ENCODE assay signal across 25 cellular contexts in the genomic region with DNA sequence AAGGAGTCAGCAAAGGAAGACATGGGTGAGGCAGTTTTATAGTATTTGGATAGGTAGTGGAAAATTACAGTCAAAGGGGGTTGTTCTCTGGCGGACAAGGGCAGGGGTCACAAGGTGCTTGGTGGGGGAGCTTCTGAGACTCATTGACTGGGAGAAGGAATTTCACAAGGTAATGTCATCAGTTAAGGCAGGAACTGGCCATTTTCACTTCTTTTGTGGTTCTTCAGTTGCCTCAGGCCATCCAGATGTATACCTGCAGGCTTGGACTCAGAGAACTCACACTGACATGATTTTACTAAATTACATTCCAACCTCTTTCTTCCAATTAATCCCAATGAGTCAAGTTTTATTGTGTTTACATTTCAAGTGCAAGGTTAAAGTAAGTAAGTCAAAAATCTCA.
DNase-seq lines count a peak whose midpoint lies in the region; ATAC-seq, FAIRE-seq and TF ChIP-seq lines count a peak whose summit lies in the region.
"Had no signal": no experiment of that assay in that cellular context is flagged by ENCODE, and none has a peak within 500 bp of the region (broad histone marks: within the 10 kb centered on the region; RNA-seq: fewer than 3 reads in every experiment).

No MANE protein-coding gene starts in this region.

- H3K27ac ChIP-seq in BLaER1 (no peak overlapping the region), HUES48 (ENCODE audit: low read depth, low read length) (peak overlapping the region; percentile 55), K562 (ENCODE audit: extremely low read depth, low read depth, low read length) (no peak overlapping the region), iPS-18a (ENCODE audit: low read length) (no peak overlapping the region), lower lobe of right lung (no peak overlapping the region)
- H3K27ac ChIP-seq: Peyer's patch, SJCRH30 had no signal

- POLR2A ChIA-PET in K562 (lab: Yijun Ruan, JAX), result no interaction called here

- no peak for DNase-seq in K562 (ENCODE audit: extremely low read depth in 1 of 4, low spot score in 3 of 4)
- no peak for DNase-seq in OCI-M1 (lab: John Stamatoyannopoulos, UW)
- no peak for DNase-seq in lower lobe of right lung
- DNase-seq: 8988T; AML-193; CD4-positive, alpha-beta T cell; COR-L47; DMS 273 treated with DMSO at 0.1 percent for 48 hours; DND-41; IMR-90; NCI-H1105 treated with DMSO at 0.1 percent for 48 hours; NCI-H2029 treated with DMSO at 0.1 percent for 48 hours; NCI-H226; NCI-H524; NCI-H82; Peyer's patch had no signal

- intact Hi-C loops in K562 (cut with micrococcal nuclease), result no loop called here
- intact Hi-C loops in lower lobe of right lung (cut with DNase I), result no loop called here

- TF ChIP-seq CTCF in K562 (IDR thresholded peaks at IDR 0.05 in 2 of 3, conservative IDR thresholded peaks at IDR 0.05 in 1 of 3; ENCODE audit: insufficient read depth in 2 of 3, low read depth in 1 of 3, low read length in 3 of 3) (no peak), lower lobe of right lung (IDR thresholded peaks at IDR 0.05) (no peak)

- no peaks in the 10 kb centered on the region for H4K20me1 ChIP-seq in BLaER1
- no peaks in the 10 kb centered on the region for H4K20me1 ChIP-seq in K562 (replicated peaks; ENCODE audit: control insufficient read depth, insufficient read depth, low read length)

- H3K36me3 ChIP-seq in BLaER1 (no peaks in the 10 kb centered on the region), HUES48 (ENCODE audit: control insufficient read depth, insufficient read depth, low read length) (no peaks in the 10 kb centered on the region), K562 (ENCODE audit: control insufficient read depth, insufficient read depth, low read length) (no peaks in the 10 kb centered on the region), iPS-18a (ENCODE audit: control insufficient read depth, low read depth, low read length) (no peaks in the 10 kb centered on the region), lower lobe of right lung (no peaks in the 10 kb centered on the region)
- H3K36me3 ChIP-seq: Peyer's patch, SJCRH30 had no signal

- TF ChIP-seq POLR2A in K562 (conservative IDR thresholded peaks at IDR 0.05), result no peak

- no peak for FAIRE-seq in K562 (lab: Jason Lieb, UNC)
- FAIRE-seq: GM12891, GM18507, H54 had no signal

- H3K79me2 ChIP-seq in K562 (ENCODE audit: control insufficient read depth, insufficient read depth, low read length), result no peaks in the 10 kb centered on the region

- no peak for TF ChIP-seq EP300 in K562 (IDR thresholded peaks at IDR 0.05; ENCODE audit: low read length)

- H3K4me2 ChIP-seq in BLaER1 (peak overlapping the region; percentile 4; the same call in 1 of the 2 replicates), K562 (ENCODE audit: insufficient read depth, low read length) (no peak overlapping the region)

- H3K9me3 ChIP-seq in BLaER1, result peaks cover 31% of the 10 kb centered on the region
- peaks cover 3% of the 10 kb centered on the region for H3K9me3 ChIP-seq in HUES48 (ENCODE audit: control insufficient read depth, insufficient read depth, low read length)
- no peaks in the 10 kb centered on the region for H3K9me3 ChIP-seq in K562 (replicated peaks; ENCODE audit: control insufficient read depth, insufficient read depth, low read depth, low read length)
- peaks cover 9% of the 10 kb centered on the region for H3K9me3 ChIP-seq in iPS-18a (ENCODE audit: control insufficient read depth, low read depth, low read length)
- H3K9me3 ChIP-seq in lower lobe of right lung, result no peaks in the 10 kb centered on the region
- H3K9me3 ChIP-seq: Peyer's patch, SJCRH30 had no signal

- H3K27me3 ChIP-seq in BLaER1, result no peaks in the 10 kb centered on the region
- no peaks in the 10 kb centered on the region for H3K27me3 ChIP-seq in HUES48 (ENCODE audit: control insufficient read depth, insufficient read depth, low read length)
- no peaks in the 10 kb centered on the region for H3K27me3 ChIP-seq in K562 (ENCODE audit: control insufficient read depth in 2 of 2, insufficient read depth in 2 of 2, low read length in 2 of 2)
- H3K27me3 ChIP-seq in iPS-18a (ENCODE audit: control insufficient read depth, insufficient read depth, low read length), result no peaks in the 10 kb centered on the region
- no peaks in the 10 kb centered on the region for H3K27me3 ChIP-seq in lower lobe of right lung (ENCODE audit: low read depth)
- H3K27me3 ChIP-seq: Peyer's patch, SJCRH30 had no signal

- TF ChIP-seq RAD21 in K562 (CRISPR knock-in tag; conservative IDR thresholded peaks at IDR 0.05 in 1 of 2, IDR thresholded peaks at IDR 0.05 in 1 of 2), result no peak

- no peak overlapping the region for H2AFZ ChIP-seq in K562 (ENCODE audit: low read depth, low read length)

- no peak overlapping the region for H3K4me3 ChIP-seq in BLaER1
- H3K4me3 ChIP-seq in HUES48 (ENCODE audit: low read depth, low read length), result no peak overlapping the region
- H3K4me3 ChIP-seq in K562, result no peak overlapping the region
- peak overlapping the region; percentile 21 for H3K4me3 ChIP-seq in iPS-18a (ENCODE audit: low read length)
- H3K4me3 ChIP-seq in lower lobe of right lung, result no peak overlapping the region
- H3K4me3 ChIP-seq: Peyer's patch, SJCRH30 had no signal

- in situ Hi-C loops in K562 (cut with MboI), result no loop called here

- no TSS peak for BruUV-seq in K562 (replicated peaks; lab: Mats Ljungman, UMichigan)

- no peaks in the 10 kb centered on the region for H3K9me1 ChIP-seq in K562 (ENCODE audit: control insufficient read depth, insufficient read depth, low read length)

- WGBS in K562 (ENCODE audit: insufficient coverage, low coverage, missing lambda C conversion rate), result 8% methylated on average over 1 of the region's 1 CpG

- CTCF ChIA-PET in K562 (lab: Yijun Ruan, JAX; ENCODE audit: low intra/inter-chr PET ratio), result no interaction called here

- no peak overlapping the region for H3K9ac ChIP-seq in BLaER1
- no peak overlapping the region for H3K9ac ChIP-seq in HUES48 (ENCODE audit: low read depth, low read length)
- no peak overlapping the region for H3K9ac ChIP-seq in K562 (ENCODE audit: insufficient read depth in 1 of 2, low read depth in 2 of 2, low read length in 2 of 2)
- H3K9ac ChIP-seq in iPS-18a (ENCODE audit: low read length), result no peak overlapping the region

- H3K4me1 ChIP-seq in BLaER1, result peaks cover 50% of the 10 kb centered on the region
- H3K4me1 ChIP-seq in HUES48 (ENCODE audit: control insufficient read depth, insufficient read depth, low read length), result peaks cover 46% of the 10 kb centered on the region
- no peaks in the 10 kb centered on the region for H3K4me1 ChIP-seq in K562 (replicated peaks in 1 of 2; ENCODE audit: control insufficient read depth in 2 of 2, insufficient read depth in 2 of 2, low read length in 2 of 2)
- peaks cover 21% of the 10 kb centered on the region for H3K4me1 ChIP-seq in iPS-18a (ENCODE audit: control insufficient read depth, low read depth, low read length)
- no peaks in the 10 kb centered on the region for H3K4me1 ChIP-seq in lower lobe of right lung
- H3K4me1 ChIP-seq: Peyer's patch, SJCRH30 had no signal

- ATAC-seq in K562 (no peak), HG02571 (IDR thresholded peaks at IDR 0.05; ENCODE audit: unreplicated experiment) (no peak), lower lobe of right lung (no peak), GM21423 (IDR thresholded peaks at IDR 0.05; ENCODE audit: unreplicated experiment) (no peak)

TF ChIP-seq in K562, 482 proteins besides CTCF, POLR2A, EP300 and RAD21:
- peak; percentile 53; the same call in 1 of the 2 replicates for TF ChIP-seq ZNF274 (IDR thresholded peaks at IDR 0.05; ENCODE audit: borderline replicate concordance, low read depth, low read length)
- TF ChIP-seq, protein P1, sequence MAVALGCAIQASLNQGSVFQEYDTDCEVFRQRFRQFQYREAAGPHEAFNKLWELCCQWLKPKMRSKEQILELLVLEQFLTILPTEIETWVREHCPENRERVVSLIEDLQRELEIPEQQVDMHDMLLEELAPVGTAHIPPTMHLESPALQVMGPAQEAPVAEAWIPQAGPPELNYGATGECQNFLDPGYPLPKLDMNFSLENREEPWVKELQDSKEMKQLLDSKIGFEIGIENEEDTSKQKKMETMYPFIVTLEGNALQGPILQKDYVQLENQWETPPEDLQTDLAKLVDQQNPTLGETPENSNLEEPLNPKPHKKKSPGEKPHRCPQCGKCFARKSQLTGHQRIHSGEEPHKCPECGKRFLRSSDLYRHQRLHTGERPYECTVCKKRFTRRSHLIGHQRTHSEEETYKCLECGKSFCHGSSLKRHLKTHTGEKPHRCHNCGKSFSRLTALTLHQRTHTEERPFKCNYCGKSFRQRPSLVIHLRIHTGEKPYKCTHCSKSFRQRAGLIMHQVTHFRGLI (CRISPR knock-in tag; IDR thresholded peaks at IDR 0.05), result no peak
